In genomic region chr12:15931590-15932053, GRCh38 we compare ENCODE assay signal across 1 cellular context.
TF ChIP-seq lines count a peak whose summit lies in the region.

No MANE protein-coding gene starts in this region.

TF ChIP-seq in GM12878, 131 proteins besides CTCF, POLR2A, EP300 and RAD21 (continued from another document and continues in another):
- TF ChIP-seq, protein P1, sequence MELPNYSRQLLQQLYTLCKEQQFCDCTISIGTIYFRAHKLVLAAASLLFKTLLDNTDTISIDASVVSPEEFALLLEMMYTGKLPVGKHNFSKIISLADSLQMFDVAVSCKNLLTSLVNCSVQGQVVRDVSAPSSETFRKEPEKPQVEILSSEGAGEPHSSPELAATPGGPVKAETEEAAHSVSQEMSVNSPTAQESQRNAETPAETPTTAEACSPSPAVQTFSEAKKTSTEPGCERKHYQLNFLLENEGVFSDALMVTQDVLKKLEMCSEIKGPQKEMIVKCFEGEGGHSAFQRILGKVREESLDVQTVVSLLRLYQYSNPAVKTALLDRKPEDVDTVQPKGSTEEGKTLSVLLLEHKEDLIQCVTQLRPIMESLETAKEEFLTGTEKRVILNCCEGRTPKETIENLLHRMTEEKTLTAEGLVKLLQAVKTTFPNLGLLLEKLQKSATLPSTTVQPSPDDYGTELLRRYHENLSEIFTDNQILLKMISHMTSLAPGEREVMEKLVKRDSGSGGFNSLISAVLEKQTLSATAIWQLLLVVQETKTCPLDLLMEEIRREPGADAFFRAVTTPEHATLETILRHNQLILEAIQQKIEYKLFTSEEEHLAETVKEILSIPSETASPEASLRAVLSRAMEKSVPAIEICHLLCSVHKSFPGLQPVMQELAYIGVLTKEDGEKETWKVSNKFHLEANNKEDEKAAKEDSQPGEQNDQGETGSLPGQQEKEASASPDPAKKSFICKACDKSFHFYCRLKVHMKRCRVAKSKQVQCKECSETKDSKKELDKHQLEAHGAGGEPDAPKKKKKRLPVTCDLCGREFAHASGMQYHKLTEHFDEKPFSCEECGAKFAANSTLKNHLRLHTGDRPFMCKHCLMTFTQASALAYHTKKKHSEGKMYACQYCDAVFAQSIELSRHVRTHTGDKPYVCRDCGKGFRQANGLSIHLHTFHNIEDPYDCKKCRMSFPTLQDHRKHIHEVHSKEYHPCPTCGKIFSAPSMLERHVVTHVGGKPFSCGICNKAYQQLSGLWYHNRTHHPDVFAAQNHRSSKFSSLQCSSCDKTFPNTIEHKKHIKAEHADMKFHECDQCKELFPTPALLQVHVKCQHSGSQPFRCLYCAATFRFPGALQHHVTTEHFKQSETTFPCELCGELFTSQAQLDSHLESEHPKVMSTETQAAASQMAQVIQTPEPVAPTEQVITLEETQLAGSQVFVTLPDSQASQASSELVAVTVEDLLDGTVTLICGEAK (IDR thresholded peaks at IDR 0.05; ENCODE audit: borderline replicate concordance), result no peak
- TF ChIP-seq YY1 (IDR thresholded peaks at IDR 0.05; ENCODE audit: low read depth, low read length), result no peak
- TF ChIP-seq SMAD5 (IDR thresholded peaks at IDR 0.05; ENCODE audit: low read depth), result no peak
- TF ChIP-seq HDGF (IDR thresholded peaks at IDR 0.05), result no peak
- no peak for TF ChIP-seq BCL11A (IDR thresholded peaks at IDR 0.05; ENCODE audit: low read depth, low read length)
- TF ChIP-seq CREM (IDR thresholded peaks at IDR 0.05; ENCODE audit: low read depth), result no peak
- no peak for TF ChIP-seq CHD2 (IDR thresholded peaks at IDR 0.05; ENCODE audit: borderline replicate concordance, low read depth, low read length)
- no peak for TF ChIP-seq POLR2AphosphoS2 (IDR thresholded peaks at IDR 0.05; ENCODE audit: low read depth, low read length)
- no peak for TF ChIP-seq PAX5 (IDR thresholded peaks at IDR 0.05; ENCODE audit: borderline replicate concordance, low read depth, low read length)
- no peak for TF ChIP-seq SREBF1 (IDR thresholded peaks at IDR 0.05; ENCODE audit: low read length)
- no peak for TF ChIP-seq ZSCAN29 (IDR thresholded peaks at IDR 0.05)
- no peak for TF ChIP-seq TAF1 (IDR thresholded peaks at IDR 0.05; ENCODE audit: borderline replicate concordance, low read depth, low read length)
- TF ChIP-seq, protein P2, sequence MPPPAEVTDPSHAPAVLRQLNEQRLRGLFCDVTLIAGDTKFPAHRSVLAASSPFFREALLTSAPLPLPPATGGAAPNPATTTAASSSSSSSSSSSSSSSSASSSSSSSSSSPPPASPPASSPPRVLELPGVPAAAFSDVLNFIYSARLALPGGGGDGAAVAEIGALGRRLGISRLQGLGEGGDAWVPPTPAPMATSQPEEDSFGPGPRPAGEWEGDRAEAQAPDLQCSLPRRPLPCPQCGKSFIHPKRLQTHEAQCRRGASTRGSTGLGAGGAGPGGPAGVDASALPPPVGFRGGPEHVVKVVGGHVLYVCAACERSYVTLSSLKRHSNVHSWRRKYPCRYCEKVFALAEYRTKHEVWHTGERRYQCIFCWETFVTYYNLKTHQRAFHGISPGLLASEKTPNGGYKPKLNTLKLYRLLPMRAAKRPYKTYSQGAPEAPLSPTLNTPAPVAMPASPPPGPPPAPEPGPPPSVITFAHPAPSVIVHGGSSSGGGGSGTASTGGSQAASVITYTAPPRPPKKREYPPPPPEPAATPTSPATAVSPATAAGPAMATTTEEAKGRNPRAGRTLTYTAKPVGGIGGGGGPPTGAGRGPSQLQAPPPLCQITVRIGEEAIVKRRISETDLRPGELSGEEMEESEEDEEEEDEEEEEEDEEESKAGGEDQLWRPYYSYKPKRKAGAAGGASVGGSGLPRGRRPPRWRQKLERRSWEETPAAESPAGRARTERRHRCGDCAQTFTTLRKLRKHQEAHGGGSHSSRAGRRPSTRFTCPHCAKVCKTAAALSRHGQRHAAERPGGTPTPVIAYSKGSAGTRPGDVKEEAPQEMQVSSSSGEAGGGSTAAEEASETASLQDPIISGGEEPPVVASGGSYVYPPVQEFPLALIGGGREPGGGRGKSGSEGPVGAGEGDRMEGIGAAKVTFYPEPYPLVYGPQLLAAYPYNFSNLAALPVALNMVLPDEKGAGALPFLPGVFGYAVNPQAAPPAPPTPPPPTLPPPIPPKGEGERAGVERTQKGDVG (CRISPR knock-in tag; IDR thresholded peaks at IDR 0.05), result no peak
- peak; percentile 17 to 31; a peak in 1 of 4 replicates for TF ChIP-seq IKZF2 (IDR thresholded peaks at IDR 0.05)
- TF ChIP-seq SPI1 (IDR thresholded peaks at IDR 0.05; ENCODE audit: borderline replicate concordance, insufficient read depth, low read depth, low read length), result peak; percentile 28; the same call in 1 of the 2 replicates
- no peak for TF ChIP-seq DPF2 (IDR thresholded peaks at IDR 0.05)
- peak; percentile 95 for TF ChIP-seq YBX1 (IDR thresholded peaks at IDR 0.05)
- TF ChIP-seq NR2F1 (conservative IDR thresholded peaks at IDR 0.05), result peak; percentile 98
- no peak for TF ChIP-seq NFXL1 (IDR thresholded peaks at IDR 0.05; ENCODE audit: borderline replicate concordance)
- TF ChIP-seq KDM1A (IDR thresholded peaks at IDR 0.05; ENCODE audit: borderline replicate concordance), result no peak
- TF ChIP-seq SMAD1 (IDR thresholded peaks at IDR 0.05; ENCODE audit: low read depth, partially characterized antibody), result peak; percentile 54
- no peak for TF ChIP-seq MYB (IDR thresholded peaks at IDR 0.05; ENCODE audit: borderline replicate concordance, low read depth, low read length)
- TF ChIP-seq, protein P3, sequence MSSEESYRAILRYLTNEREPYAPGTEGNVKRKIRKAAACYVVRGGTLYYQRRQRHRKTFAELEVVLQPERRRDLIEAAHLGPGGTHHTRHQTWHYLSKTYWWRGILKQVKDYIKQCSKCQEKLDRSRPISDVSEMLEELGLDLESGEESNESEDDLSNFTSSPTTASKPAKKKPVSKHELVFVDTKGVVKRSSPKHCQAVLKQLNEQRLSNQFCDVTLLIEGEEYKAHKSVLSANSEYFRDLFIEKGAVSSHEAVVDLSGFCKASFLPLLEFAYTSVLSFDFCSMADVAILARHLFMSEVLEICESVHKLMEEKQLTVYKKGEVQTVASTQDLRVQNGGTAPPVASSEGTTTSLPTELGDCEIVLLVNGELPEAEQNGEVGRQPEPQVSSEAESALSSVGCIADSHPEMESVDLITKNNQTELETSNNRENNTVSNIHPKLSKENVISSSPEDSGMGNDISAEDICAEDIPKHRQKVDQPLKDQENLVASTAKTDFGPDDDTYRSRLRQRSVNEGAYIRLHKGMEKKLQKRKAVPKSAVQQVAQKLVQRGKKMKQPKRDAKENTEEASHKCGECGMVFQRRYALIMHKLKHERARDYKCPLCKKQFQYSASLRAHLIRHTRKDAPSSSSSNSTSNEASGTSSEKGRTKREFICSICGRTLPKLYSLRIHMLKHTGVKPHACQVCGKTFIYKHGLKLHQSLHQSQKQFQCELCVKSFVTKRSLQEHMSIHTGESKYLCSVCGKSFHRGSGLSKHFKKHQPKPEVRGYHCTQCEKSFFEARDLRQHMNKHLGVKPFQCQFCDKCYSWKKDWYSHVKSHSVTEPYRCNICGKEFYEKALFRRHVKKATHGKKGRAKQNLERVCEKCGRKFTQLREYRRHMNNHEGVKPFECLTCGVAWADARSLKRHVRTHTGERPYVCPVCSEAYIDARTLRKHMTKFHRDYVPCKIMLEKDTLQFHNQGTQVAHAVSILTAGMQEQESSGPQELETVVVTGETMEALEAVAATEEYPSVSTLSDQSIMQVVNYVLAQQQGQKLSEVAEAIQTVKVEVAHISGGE (CRISPR knock-in tag; IDR thresholded peaks at IDR 0.05), result no peak
- TF ChIP-seq MLLT1 (IDR thresholded peaks at IDR 0.05), result no peak
- TF ChIP-seq RAD51 (IDR thresholded peaks at IDR 0.05), result peak; percentile 49
- TF ChIP-seq, protein P4, sequence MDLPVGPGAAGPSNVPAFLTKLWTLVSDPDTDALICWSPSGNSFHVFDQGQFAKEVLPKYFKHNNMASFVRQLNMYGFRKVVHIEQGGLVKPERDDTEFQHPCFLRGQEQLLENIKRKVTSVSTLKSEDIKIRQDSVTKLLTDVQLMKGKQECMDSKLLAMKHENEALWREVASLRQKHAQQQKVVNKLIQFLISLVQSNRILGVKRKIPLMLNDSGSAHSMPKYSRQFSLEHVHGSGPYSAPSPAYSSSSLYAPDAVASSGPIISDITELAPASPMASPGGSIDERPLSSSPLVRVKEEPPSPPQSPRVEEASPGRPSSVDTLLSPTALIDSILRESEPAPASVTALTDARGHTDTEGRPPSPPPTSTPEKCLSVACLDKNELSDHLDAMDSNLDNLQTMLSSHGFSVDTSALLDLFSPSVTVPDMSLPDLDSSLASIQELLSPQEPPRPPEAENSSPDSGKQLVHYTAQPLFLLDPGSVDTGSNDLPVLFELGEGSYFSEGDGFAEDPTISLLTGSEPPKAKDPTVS (IDR thresholded peaks at IDR 0.05; ENCODE audit: low read depth, low read length), result no peak
- no peak for TF ChIP-seq ZNF384 (IDR thresholded peaks at IDR 0.05; ENCODE audit: borderline replicate concordance, low read depth, low read length)
- no peak for TF ChIP-seq LARP7 (IDR thresholded peaks at IDR 0.05)
- no peak for TF ChIP-seq KLF5 (IDR thresholded peaks at IDR 0.05; ENCODE audit: partially characterized antibody)
- TF ChIP-seq CEBPB (IDR thresholded peaks at IDR 0.05; ENCODE audit: borderline replicate concordance in 1 of 2, low read depth in 2 of 2, low read length in 2 of 2), result no peak
- no peak for TF ChIP-seq HDAC6 (IDR thresholded peaks at IDR 0.05; ENCODE audit: unreplicated experiment)
- TF ChIP-seq, protein P5, sequence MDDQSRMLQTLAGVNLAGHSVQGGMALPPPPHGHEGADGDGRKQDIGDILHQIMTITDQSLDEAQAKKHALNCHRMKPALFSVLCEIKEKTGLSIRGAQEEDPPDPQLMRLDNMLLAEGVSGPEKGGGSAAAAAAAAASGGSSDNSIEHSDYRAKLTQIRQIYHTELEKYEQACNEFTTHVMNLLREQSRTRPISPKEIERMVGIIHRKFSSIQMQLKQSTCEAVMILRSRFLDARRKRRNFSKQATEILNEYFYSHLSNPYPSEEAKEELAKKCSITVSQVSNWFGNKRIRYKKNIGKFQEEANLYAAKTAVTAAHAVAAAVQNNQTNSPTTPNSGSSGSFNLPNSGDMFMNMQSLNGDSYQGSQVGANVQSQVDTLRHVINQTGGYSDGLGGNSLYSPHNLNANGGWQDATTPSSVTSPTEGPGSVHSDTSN (IDR thresholded peaks at IDR 0.05; ENCODE audit: insufficient replicate concordance, low read depth, low read length), result no peak
- TF ChIP-seq, protein P6, sequence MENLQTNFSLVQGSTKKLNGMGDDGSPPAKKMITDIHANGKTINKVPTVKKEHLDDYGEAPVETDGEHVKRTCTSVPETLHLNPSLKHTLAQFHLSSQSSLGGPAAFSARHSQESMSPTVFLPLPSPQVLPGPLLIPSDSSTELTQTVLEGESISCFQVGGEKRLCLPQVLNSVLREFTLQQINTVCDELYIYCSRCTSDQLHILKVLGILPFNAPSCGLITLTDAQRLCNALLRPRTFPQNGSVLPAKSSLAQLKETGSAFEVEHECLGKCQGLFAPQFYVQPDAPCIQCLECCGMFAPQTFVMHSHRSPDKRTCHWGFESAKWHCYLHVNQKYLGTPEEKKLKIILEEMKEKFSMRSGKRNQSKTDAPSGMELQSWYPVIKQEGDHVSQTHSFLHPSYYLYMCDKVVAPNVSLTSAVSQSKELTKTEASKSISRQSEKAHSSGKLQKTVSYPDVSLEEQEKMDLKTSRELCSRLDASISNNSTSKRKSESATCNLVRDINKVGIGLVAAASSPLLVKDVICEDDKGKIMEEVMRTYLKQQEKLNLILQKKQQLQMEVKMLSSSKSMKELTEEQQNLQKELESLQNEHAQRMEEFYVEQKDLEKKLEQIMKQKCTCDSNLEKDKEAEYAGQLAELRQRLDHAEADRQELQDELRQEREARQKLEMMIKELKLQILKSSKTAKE (IDR thresholded peaks at IDR 0.05; ENCODE audit: low read depth, poor library complexity, severe bottlenecking), result no peak
- peak; percentile 94 for TF ChIP-seq ZNF687 (IDR thresholded peaks at IDR 0.05)
- TF ChIP-seq, protein P7, sequence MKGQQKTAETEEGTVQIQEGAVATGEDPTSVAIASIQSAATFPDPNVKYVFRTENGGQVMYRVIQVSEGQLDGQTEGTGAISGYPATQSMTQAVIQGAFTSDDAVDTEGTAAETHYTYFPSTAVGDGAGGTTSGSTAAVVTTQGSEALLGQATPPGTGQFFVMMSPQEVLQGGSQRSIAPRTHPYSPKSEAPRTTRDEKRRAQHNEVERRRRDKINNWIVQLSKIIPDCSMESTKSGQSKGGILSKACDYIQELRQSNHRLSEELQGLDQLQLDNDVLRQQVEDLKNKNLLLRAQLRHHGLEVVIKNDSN (IDR thresholded peaks at IDR 0.05; ENCODE audit: borderline replicate concordance, extremely low read length, insufficient read depth, low read depth, low read length), result no peak
